8 cellular contexts compared by ENCODE assay signal in genomic region chr1:34984435-34985062, GRCh38. TPM values are rescaled to one million over a fixed set of nuclear protein-coding genes. Genes with fewer than 3 reads are reported as not detected.
DNase-seq lines count a peak whose midpoint lies in the region; ATAC-seq, FAIRE-seq and TF ChIP-seq lines count a peak whose summit lies in the region.

No MANE protein-coding gene starts in this region.

- no peak overlapping the region for H2BK120ac ChIP-seq in neuronal stem cell (ENCODE audit: low read depth, low read length)

- CTCF ChIA-PET in activated CD4-positive, alpha-beta memory T cell treated with anti-CD3 and anti-CD28 coated beads for 36 hours (lab: Charles Lee) = interaction anchor here (1.0 to 2.6 kb wide), 9 partner anchors 9 to 731 kb away, joined by 3 to 24 read pairs (median 4); partner anchors contain the start of gene SMIM12

- 0% methylated on average over 2 to 4 of the region's 14 CpGs for WGBS in gastroesophageal sphincter (ENCODE audit: low coverage in 1 of 2), 2 donors
- WGBS in neuronal stem cell (ENCODE audit: extremely low coverage in 2 of 2, insufficient read length in 2 of 2, insufficient replicate concordance in 1 of 2), 2 donors = no CpG with 5 or more reads among the region's 14 CpGs

- peak overlapping the region; percentile 34 for H2AK5ac ChIP-seq in neuronal stem cell (ENCODE audit: low read depth, low read length)

- peak overlapping the region; percentile 84 for H3K9ac ChIP-seq in HUES6 (ENCODE audit: low read length)
- peak overlapping the region; percentile 90 for H3K9ac ChIP-seq in neuronal stem cell (ENCODE audit: low read depth, low read length, poor library complexity)

- H3K27ac Mint-ChIP-seq in activated CD4-positive, alpha-beta memory T cell treated with anti-CD3 and anti-CD28 coated beads for 36 hours = peak overlapping the region; percentile 89

- H3K4me3 Mint-ChIP-seq in activated CD4-positive, alpha-beta memory T cell treated with anti-CD3 and anti-CD28 coated beads for 36 hours = peak overlapping the region; percentile 97

- H3K27ac ChIP-seq in HUES6 (ENCODE audit: low read depth, low read length) (peak overlapping the region; percentile 84; the same call in 1 of the 2 replicates), gastroesophageal sphincter (peak overlapping the region; percentile 90 to 96 (median 92)), neuronal stem cell (replicated peaks; ENCODE audit: low read length) (no peak overlapping the region)

- no peak overlapping the region for H2BK12ac ChIP-seq in neuronal stem cell (ENCODE audit: low read length)

- peak overlapping the region; percentile 76 for H3K4me2 ChIP-seq in neuronal stem cell (ENCODE audit: insufficient read depth, low read length, poor library complexity, severe bottlenecking)

- peak; percentile 76 for ATAC-seq in gastroesophageal sphincter
- no peak for ATAC-seq in GM19452 (IDR thresholded peaks at IDR 0.05; ENCODE audit: unreplicated experiment)

- peak overlapping the region; percentile 98 for H2AFZ ChIP-seq in neuronal stem cell (ENCODE audit: low read length)

- no peak overlapping the region for H3K4ac ChIP-seq in neuronal stem cell (ENCODE audit: low read length)

- intact Hi-C loops in activated CD4-positive, alpha-beta memory T cell treated with anti-CD3 and anti-CD28 coated beads for 36 hours (cut with micrococcal nuclease) = loop anchor here (5.0 to 10.0 kb wide), 2 partner anchors 120 to 198 kb away; no protein-coding TSS in a partner anchor

- no peaks in the 10 kb centered on the region for H3K9me3 Mint-ChIP-seq in activated CD4-positive, alpha-beta memory T cell treated with anti-CD3 and anti-CD28 coated beads for 36 hours

- peaks cover 4% of the 10 kb centered on the region for H3K36me3 ChIP-seq in HUES6 (ENCODE audit: control insufficient read depth, insufficient read depth, low read length)
- peaks cover 0 to 42% of the 10 kb centered on the region in 2 donors for H3K36me3 ChIP-seq in gastroesophageal sphincter
- peaks cover 0 to 27% of the 10 kb centered on the region in 2 donors for H3K36me3 ChIP-seq in neuronal stem cell (replicated peaks in 1 of 2; ENCODE audit: control insufficient read depth in 2 of 2, insufficient read depth in 2 of 2, low read length in 2 of 2)

- DNase-seq in AML-193 (lab: John Stamatoyannopoulos, UW) = peak; percentile 20 to 39
- no peak for DNase-seq in GM12892 (ENCODE audit: insufficient read length)
- no peak for DNase-seq in activated CD4-positive, alpha-beta memory T cell treated with anti-CD3 and anti-CD28 coated beads for 36 hours
- no peak for DNase-seq in neuronal stem cell (ENCODE audit: low spot score)
- DNase-seq in effector CD8-positive, alpha-beta T cell (lab: John Stamatoyannopoulos, UW) = no peak

- peak overlapping the region; percentile 68 for H2BK15ac ChIP-seq in neuronal stem cell (ENCODE audit: low read length)

- H4K91ac ChIP-seq in neuronal stem cell (ENCODE audit: low read depth, low read length, poor library complexity) = no peak overlapping the region

- peaks cover 46% of the 10 kb centered on the region for H3K4me1 Mint-ChIP-seq in activated CD4-positive, alpha-beta memory T cell treated with anti-CD3 and anti-CD28 coated beads for 36 hours (ENCODE audit: low read depth)

- no peaks in the 10 kb centered on the region for H3K27me3 ChIP-seq in HUES6 (ENCODE audit: control insufficient read depth, insufficient read depth, low read length)
- H3K27me3 ChIP-seq in gastroesophageal sphincter = no peaks in the 10 kb centered on the region
- H3K27me3 ChIP-seq in neuronal stem cell (ENCODE audit: control insufficient read depth in 3 of 3, insufficient read depth in 3 of 3, low read depth in 1 of 3, low read length in 3 of 3) = no peaks in the 10 kb centered on the region

- POLR2A ChIA-PET in activated CD4-positive, alpha-beta memory T cell treated with anti-CD3 and anti-CD28 coated beads for 36 hours (lab: Charles Lee) = interaction anchor here (1.2 to 2.1 kb wide), 7 partner anchors 95 to 785 kb away, joined by 3 to 7 read pairs (median 4); partner anchors contain the start of genes CLSPN, SMIM12 and ZMYM1

- peak overlapping the region; percentile 60 for H2BK5ac ChIP-seq in neuronal stem cell (ENCODE audit: low read length)

- no peak for TF ChIP-seq POLR2A in GM12892 (IDR thresholded peaks at IDR 0.05; ENCODE audit: low read depth, low read length)
- TF ChIP-seq POLR2A in gastroesophageal sphincter (IDR thresholded peaks at IDR 0.05) = no peak

- FAIRE-seq in GM12892 (lab: Jason Lieb, UNC) = peak; percentile 71

- H3K23ac ChIP-seq in neuronal stem cell (ENCODE audit: low read depth, low read length, poor library complexity) = no peak overlapping the region

- H3K9me3 ChIP-seq in HUES6 (ENCODE audit: control insufficient read depth, insufficient read depth, low read depth, low read length) (no peaks in the 10 kb centered on the region), gastroesophageal sphincter (no peaks in the 10 kb centered on the region), neuronal stem cell (replicated peaks in 1 of 2; ENCODE audit: control insufficient read depth in 2 of 2, insufficient read depth in 1 of 2, low read depth in 1 of 2, low read length in 2 of 2) (no peaks in the 10 kb centered on the region)

- TF ChIP-seq CTCF in gastroesophageal sphincter (IDR thresholded peaks at IDR 0.05) = no peak

- H3K4me3 ChIP-seq in HUES6 (ENCODE audit: low read depth, low read length) = peak overlapping the region; percentile 73
- H3K4me3 ChIP-seq in gastroesophageal sphincter = peak overlapping the region; percentile 73 to 91
- H3K4me3 ChIP-seq in neuronal stem cell (ENCODE audit: low read length in 2 of 2) = peak overlapping the region; percentile 61 to 87

- H4K8ac ChIP-seq in neuronal stem cell (ENCODE audit: low read depth, low read length) = peak overlapping the region; percentile 74

- H3K36me3 Mint-ChIP-seq in activated CD4-positive, alpha-beta memory T cell treated with anti-CD3 and anti-CD28 coated beads for 36 hours = peaks cover 22% of the 10 kb centered on the region

- no peaks in the 10 kb centered on the region for H3K27me3 Mint-ChIP-seq in activated CD4-positive, alpha-beta memory T cell treated with anti-CD3 and anti-CD28 coated beads for 36 hours

- no peak overlapping the region for H3K14ac ChIP-seq in neuronal stem cell (ENCODE audit: low read length)

- peak overlapping the region; percentile 97 for H3K18ac ChIP-seq in neuronal stem cell (ENCODE audit: low read length)

- H3K4me1 ChIP-seq in HUES6 (ENCODE audit: control insufficient read depth, insufficient read depth, low read length) (peaks cover 10% of the 10 kb centered on the region), gastroesophageal sphincter (peaks cover 0 to 38% (median 11%) of the 10 kb centered on the region in 3 donors), neuronal stem cell (ENCODE audit: control insufficient read depth in 2 of 2, insufficient read depth in 1 of 2, low read depth in 1 of 2, low read length in 2 of 2) (peaks cover 2 to 9% of the 10 kb centered on the region in 2 donors)

- TF ChIP-seq EP300 in gastroesophageal sphincter (IDR thresholded peaks at IDR 0.05) = no peak

- no peaks in the 10 kb centered on the region for H3K79me1 ChIP-seq in neuronal stem cell (ENCODE audit: low read depth, low read length)

RNA-seq across cellular contexts. Expression of gene TMEM35B, which starts 0.6 kb away (rescaled TPM):
- 30.8 TPM for polyA plus RNA-seq in GM12892 (2012; ENCODE audit: missing spikeins)
- total RNA-seq in activated CD4-positive, alpha-beta memory T cell treated with anti-CD3 and anti-CD28 coated beads for 36 hours = 10 to 100 TPM; 26.5 to 28.8 TPM
- 10 to 100 TPM; 22.7 to 67.6 (median 41.8) TPM for total RNA-seq in gastroesophageal sphincter
- polyA plus RNA-seq in neuronal stem cell (2013, experiment 1 of 2) = 18.0 TPM
- 17.5 TPM for polyA plus RNA-seq in neuronal stem cell (2013, experiment 2 of 2)

RNA-seq across cellular contexts. Expression of gene ZMYM6, which starts 47.2 kb away (rescaled TPM):
- 13.6 TPM for polyA plus RNA-seq in GM12892 (2012; ENCODE audit: missing spikeins)
- 10 to 100 TPM; 16.3 to 18.0 TPM for total RNA-seq in activated CD4-positive, alpha-beta memory T cell treated with anti-CD3 and anti-CD28 coated beads for 36 hours
- total RNA-seq in gastroesophageal sphincter = 10 to 100 TPM; 10.4 to 19.3 (median 13.3) TPM
- polyA plus RNA-seq in neuronal stem cell (2013, experiment 1 of 2) = 9.3 TPM
- 7.7 TPM for polyA plus RNA-seq in neuronal stem cell (2013, experiment 2 of 2)

RNA-seq across cellular contexts. Expression of gene DLGAP3, which starts 55.1 kb away (rescaled TPM):
- not detected for polyA plus RNA-seq in GM12892 (2012; ENCODE audit: missing spikeins)
- total RNA-seq in activated CD4-positive, alpha-beta memory T cell treated with anti-CD3 and anti-CD28 coated beads for 36 hours = under 1 TPM; 0.82 to 0.88 TPM
- under 1 TPM in 2 of 4 donors, not detected in 2; 0.12 to 0.13 TPM for total RNA-seq in gastroesophageal sphincter
- 1.5 TPM for polyA plus RNA-seq in neuronal stem cell (2013, experiment 1 of 2)
- 1.6 TPM for polyA plus RNA-seq in neuronal stem cell (2013, experiment 2 of 2)

Comparison
In these comparisons a context has a peak if more than half of its experiments do, and no peak if none do; other contexts are left out.
1. DNase-seq: peak in AML-193 (2 of 2); none in GM12892 (single experiment), activated CD4-positive, alpha-beta memory T cell treated with anti-CD3 and anti-CD28 coated beads for 36 hours (single experiment), neuronal stem cell (single experiment) and effector CD8-positive, alpha-beta T cell (single experiment).
2. Peak in every context shown above with its lines, with median percentiles within 50 percentile points of each other: H3K4me3 ChIP-seq.